In the genomic region with DNA sequence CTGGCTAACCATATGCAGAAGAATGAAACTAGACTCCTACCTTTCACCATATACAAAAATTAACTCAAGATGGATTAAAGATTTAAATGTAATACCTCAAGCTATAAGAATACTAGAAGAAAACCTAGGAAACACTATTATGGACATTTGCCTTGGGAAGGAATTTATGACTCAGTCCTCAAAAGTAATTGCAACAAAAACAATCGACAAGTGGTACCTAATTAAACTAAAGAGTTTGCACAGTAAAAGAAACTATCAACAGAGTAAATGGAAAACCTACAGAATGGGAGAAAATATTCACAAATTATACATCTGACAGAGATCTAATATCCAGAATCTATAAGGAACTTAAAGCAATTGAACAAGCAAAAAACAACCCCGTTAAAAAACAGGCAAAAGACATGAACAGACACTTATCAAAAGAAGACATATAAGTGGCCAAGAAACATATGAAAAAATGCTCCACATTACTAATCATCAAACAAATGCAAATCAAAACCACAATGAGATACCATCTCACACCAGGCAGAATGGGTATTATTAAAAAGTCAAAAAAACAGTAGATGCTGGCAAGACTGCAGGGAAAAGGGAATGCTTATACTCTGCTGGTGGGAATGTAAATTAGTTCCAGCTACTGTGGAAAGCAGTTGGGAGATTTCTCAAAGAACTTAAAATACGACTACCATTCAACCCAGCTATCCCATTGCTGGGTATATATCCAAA, we compare ENCODE assay signal across 1 cellular context.
TF ChIP-seq lines count a peak whose summit lies in the region.

No MANE protein-coding gene starts in this region.

TF ChIP-seq in K562, 482 proteins besides CTCF, POLR2A, EP300 and RAD21 (continued from another document):
- TF ChIP-seq, protein P1, sequence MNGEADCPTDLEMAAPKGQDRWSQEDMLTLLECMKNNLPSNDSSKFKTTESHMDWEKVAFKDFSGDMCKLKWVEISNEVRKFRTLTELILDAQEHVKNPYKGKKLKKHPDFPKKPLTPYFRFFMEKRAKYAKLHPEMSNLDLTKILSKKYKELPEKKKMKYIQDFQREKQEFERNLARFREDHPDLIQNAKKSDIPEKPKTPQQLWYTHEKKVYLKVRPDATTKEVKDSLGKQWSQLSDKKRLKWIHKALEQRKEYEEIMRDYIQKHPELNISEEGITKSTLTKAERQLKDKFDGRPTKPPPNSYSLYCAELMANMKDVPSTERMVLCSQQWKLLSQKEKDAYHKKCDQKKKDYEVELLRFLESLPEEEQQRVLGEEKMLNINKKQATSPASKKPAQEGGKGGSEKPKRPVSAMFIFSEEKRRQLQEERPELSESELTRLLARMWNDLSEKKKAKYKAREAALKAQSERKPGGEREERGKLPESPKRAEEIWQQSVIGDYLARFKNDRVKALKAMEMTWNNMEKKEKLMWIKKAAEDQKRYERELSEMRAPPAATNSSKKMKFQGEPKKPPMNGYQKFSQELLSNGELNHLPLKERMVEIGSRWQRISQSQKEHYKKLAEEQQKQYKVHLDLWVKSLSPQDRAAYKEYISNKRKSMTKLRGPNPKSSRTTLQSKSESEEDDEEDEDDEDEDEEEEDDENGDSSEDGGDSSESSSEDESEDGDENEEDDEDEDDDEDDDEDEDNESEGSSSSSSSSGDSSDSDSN (IDR thresholded peaks at IDR 0.05; ENCODE audit: borderline replicate concordance in 1 of 2, low read depth in 2 of 2, low read length in 2 of 2), result no peak
- TF ChIP-seq, protein P2, sequence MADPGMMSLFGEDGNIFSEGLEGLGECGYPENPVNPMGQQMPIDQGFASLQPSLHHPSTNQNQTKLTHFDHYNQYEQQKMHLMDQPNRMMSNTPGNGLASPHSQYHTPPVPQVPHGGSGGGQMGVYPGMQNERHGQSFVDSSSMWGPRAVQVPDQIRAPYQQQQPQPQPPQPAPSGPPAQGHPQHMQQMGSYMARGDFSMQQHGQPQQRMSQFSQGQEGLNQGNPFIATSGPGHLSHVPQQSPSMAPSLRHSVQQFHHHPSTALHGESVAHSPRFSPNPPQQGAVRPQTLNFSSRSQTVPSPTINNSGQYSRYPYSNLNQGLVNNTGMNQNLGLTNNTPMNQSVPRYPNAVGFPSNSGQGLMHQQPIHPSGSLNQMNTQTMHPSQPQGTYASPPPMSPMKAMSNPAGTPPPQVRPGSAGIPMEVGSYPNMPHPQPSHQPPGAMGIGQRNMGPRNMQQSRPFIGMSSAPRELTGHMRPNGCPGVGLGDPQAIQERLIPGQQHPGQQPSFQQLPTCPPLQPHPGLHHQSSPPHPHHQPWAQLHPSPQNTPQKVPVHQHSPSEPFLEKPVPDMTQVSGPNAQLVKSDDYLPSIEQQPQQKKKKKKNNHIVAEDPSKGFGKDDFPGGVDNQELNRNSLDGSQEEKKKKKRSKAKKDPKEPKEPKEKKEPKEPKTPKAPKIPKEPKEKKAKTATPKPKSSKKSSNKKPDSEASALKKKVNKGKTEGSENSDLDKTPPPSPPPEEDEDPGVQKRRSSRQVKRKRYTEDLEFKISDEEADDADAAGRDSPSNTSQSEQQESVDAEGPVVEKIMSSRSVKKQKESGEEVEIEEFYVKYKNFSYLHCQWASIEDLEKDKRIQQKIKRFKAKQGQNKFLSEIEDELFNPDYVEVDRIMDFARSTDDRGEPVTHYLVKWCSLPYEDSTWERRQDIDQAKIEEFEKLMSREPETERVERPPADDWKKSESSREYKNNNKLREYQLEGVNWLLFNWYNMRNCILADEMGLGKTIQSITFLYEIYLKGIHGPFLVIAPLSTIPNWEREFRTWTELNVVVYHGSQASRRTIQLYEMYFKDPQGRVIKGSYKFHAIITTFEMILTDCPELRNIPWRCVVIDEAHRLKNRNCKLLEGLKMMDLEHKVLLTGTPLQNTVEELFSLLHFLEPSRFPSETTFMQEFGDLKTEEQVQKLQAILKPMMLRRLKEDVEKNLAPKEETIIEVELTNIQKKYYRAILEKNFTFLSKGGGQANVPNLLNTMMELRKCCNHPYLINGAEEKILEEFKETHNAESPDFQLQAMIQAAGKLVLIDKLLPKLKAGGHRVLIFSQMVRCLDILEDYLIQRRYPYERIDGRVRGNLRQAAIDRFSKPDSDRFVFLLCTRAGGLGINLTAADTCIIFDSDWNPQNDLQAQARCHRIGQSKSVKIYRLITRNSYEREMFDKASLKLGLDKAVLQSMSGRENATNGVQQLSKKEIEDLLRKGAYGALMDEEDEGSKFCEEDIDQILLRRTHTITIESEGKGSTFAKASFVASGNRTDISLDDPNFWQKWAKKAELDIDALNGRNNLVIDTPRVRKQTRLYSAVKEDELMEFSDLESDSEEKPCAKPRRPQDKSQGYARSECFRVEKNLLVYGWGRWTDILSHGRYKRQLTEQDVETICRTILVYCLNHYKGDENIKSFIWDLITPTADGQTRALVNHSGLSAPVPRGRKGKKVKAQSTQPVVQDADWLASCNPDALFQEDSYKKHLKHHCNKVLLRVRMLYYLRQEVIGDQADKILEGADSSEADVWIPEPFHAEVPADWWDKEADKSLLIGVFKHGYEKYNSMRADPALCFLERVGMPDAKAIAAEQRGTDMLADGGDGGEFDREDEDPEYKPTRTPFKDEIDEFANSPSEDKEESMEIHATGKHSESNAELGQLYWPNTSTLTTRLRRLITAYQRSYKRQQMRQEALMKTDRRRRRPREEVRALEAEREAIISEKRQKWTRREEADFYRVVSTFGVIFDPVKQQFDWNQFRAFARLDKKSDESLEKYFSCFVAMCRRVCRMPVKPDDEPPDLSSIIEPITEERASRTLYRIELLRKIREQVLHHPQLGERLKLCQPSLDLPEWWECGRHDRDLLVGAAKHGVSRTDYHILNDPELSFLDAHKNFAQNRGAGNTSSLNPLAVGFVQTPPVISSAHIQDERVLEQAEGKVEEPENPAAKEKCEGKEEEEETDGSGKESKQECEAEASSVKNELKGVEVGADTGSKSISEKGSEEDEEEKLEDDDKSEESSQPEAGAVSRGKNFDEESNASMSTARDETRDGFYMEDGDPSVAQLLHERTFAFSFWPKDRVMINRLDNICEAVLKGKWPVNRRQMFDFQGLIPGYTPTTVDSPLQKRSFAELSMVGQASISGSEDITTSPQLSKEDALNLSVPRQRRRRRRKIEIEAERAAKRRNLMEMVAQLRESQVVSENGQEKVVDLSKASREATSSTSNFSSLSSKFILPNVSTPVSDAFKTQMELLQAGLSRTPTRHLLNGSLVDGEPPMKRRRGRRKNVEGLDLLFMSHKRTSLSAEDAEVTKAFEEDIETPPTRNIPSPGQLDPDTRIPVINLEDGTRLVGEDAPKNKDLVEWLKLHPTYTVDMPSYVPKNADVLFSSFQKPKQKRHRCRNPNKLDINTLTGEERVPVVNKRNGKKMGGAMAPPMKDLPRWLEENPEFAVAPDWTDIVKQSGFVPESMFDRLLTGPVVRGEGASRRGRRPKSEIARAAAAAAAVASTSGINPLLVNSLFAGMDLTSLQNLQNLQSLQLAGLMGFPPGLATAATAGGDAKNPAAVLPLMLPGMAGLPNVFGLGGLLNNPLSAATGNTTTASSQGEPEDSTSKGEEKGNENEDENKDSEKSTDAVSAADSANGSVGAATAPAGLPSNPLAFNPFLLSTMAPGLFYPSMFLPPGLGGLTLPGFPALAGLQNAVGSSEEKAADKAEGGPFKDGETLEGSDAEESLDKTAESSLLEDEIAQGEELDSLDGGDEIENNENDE (IDR thresholded peaks at IDR 0.05; ENCODE audit: low read depth, low read length), result no peak
- TF ChIP-seq, protein P3, sequence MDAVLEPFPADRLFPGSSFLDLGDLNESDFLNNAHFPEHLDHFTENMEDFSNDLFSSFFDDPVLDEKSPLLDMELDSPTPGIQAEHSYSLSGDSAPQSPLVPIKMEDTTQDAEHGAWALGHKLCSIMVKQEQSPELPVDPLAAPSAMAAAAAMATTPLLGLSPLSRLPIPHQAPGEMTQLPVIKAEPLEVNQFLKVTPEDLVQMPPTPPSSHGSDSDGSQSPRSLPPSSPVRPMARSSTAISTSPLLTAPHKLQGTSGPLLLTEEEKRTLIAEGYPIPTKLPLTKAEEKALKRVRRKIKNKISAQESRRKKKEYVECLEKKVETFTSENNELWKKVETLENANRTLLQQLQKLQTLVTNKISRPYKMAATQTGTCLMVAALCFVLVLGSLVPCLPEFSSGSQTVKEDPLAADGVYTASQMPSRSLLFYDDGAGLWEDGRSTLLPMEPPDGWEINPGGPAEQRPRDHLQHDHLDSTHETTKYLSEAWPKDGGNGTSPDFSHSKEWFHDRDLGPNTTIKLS (IDR thresholded peaks at IDR 0.05; ENCODE audit: borderline replicate concordance, low read depth), result no peak
- TF ChIP-seq ZEB2 (IDR thresholded peaks at IDR 0.05), result no peak
- no peak for TF ChIP-seq HDAC2 (IDR thresholded peaks at IDR 0.05)
- no peak for TF ChIP-seq ZNF436 (CRISPR knock-in tag; IDR thresholded peaks at IDR 0.05)
- TF ChIP-seq HMG20A (CRISPR knock-in tag; conservative IDR thresholded peaks at IDR 0.05), result no peak
- TF ChIP-seq, protein P4, sequence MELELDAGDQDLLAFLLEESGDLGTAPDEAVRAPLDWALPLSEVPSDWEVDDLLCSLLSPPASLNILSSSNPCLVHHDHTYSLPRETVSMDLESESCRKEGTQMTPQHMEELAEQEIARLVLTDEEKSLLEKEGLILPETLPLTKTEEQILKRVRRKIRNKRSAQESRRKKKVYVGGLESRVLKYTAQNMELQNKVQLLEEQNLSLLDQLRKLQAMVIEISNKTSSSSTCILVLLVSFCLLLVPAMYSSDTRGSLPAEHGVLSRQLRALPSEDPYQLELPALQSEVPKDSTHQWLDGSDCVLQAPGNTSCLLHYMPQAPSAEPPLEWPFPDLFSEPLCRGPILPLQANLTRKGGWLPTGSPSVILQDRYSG (tag; conservative IDR thresholded peaks at IDR 0.05; ENCODE audit: low read depth), result no peak
- TF ChIP-seq ZNF583 (CRISPR knock-in tag; IDR thresholded peaks at IDR 0.05), result no peak
- TF ChIP-seq, protein P5, sequence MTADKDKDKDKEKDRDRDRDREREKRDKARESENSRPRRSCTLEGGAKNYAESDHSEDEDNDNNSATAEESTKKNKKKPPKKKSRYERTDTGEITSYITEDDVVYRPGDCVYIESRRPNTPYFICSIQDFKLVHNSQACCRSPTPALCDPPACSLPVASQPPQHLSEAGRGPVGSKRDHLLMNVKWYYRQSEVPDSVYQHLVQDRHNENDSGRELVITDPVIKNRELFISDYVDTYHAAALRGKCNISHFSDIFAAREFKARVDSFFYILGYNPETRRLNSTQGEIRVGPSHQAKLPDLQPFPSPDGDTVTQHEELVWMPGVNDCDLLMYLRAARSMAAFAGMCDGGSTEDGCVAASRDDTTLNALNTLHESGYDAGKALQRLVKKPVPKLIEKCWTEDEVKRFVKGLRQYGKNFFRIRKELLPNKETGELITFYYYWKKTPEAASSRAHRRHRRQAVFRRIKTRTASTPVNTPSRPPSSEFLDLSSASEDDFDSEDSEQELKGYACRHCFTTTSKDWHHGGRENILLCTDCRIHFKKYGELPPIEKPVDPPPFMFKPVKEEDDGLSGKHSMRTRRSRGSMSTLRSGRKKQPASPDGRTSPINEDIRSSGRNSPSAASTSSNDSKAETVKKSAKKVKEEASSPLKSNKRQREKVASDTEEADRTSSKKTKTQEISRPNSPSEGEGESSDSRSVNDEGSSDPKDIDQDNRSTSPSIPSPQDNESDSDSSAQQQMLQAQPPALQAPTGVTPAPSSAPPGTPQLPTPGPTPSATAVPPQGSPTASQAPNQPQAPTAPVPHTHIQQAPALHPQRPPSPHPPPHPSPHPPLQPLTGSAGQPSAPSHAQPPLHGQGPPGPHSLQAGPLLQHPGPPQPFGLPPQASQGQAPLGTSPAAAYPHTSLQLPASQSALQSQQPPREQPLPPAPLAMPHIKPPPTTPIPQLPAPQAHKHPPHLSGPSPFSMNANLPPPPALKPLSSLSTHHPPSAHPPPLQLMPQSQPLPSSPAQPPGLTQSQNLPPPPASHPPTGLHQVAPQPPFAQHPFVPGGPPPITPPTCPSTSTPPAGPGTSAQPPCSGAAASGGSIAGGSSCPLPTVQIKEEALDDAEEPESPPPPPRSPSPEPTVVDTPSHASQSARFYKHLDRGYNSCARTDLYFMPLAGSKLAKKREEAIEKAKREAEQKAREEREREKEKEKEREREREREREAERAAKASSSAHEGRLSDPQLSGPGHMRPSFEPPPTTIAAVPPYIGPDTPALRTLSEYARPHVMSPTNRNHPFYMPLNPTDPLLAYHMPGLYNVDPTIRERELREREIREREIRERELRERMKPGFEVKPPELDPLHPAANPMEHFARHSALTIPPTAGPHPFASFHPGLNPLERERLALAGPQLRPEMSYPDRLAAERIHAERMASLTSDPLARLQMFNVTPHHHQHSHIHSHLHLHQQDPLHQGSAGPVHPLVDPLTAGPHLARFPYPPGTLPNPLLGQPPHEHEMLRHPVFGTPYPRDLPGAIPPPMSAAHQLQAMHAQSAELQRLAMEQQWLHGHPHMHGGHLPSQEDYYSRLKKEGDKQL (CRISPR knock-in tag; IDR thresholded peaks at IDR 0.05; ENCODE audit: borderline replicate concordance), result no peak
- TF ChIP-seq MTF1 (CRISPR knock-in tag; IDR thresholded peaks at IDR 0.05; ENCODE audit: borderline replicate concordance), result no peak
- no peak for TF ChIP-seq NR3C1 (CRISPR knock-in tag; IDR thresholded peaks at IDR 0.05)
- no peak for TF ChIP-seq GATAD2A (IDR thresholded peaks at IDR 0.05)
- no peak for TF ChIP-seq ZNF644 (tag; IDR thresholded peaks at IDR 0.05; ENCODE audit: low read depth)
- TF ChIP-seq, protein P6, sequence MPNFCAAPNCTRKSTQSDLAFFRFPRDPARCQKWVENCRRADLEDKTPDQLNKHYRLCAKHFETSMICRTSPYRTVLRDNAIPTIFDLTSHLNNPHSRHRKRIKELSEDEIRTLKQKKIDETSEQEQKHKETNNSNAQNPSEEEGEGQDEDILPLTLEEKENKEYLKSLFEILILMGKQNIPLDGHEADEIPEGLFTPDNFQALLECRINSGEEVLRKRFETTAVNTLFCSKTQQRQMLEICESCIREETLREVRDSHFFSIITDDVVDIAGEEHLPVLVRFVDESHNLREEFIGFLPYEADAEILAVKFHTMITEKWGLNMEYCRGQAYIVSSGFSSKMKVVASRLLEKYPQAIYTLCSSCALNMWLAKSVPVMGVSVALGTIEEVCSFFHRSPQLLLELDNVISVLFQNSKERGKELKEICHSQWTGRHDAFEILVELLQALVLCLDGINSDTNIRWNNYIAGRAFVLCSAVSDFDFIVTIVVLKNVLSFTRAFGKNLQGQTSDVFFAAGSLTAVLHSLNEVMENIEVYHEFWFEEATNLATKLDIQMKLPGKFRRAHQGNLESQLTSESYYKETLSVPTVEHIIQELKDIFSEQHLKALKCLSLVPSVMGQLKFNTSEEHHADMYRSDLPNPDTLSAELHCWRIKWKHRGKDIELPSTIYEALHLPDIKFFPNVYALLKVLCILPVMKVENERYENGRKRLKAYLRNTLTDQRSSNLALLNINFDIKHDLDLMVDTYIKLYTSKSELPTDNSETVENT (CRISPR knock-in tag; IDR thresholded peaks at IDR 0.05), result no peak
